In genomic region chr3:130090681-130091080, GRCh38 we compare ENCODE assay signal across 8 cellular contexts. TPM values are rescaled to one million over a fixed set of nuclear protein-coding genes. Genes with fewer than 3 reads are reported as not detected.
A peak's percentile ranks its signal among the peaks of the same experiment; 100 is the strongest.
DNase-seq lines count a peak whose midpoint lies in the region; TF ChIP-seq lines count a peak whose summit lies in the region.
"Not testable (repeated sequence)": the region's sequence is repeated elsewhere in the genome, so short reads cannot be mapped to it uniquely, and the experiment has no call there.
"Had no signal": no experiment of that assay in that cellular context is flagged by ENCODE, and none has a peak within 500 bp of the region (broad histone marks: within the 10 kb centered on the region; RNA-seq: fewer than 3 reads in every experiment).

No MANE protein-coding gene starts in this region.

- H3K4me3 ChIP-seq in cardiac muscle cell: not testable (repeated sequence)

- H3K4me1 Mint-ChIP-seq in chondrocyte (ENCODE audit: low read depth): not testable (repeated sequence)

- not testable (repeated sequence) for H3K27ac ChIP-seq in cardiac muscle cell

- not testable (repeated sequence) for H3K9me3 Mint-ChIP-seq in chondrocyte (ENCODE audit: low read depth)

- TF ChIP-seq CTCF in chondrocyte (IDR thresholded peaks at IDR 0.05): peak; percentile 26
- peak; percentile 5 for TF ChIP-seq CTCF in cardiac muscle cell (IDR thresholded peaks at IDR 0.05; ENCODE audit: low read depth, low read length)

- not testable (repeated sequence) for H3K4me3 Mint-ChIP-seq in chondrocyte (ENCODE audit: unreplicated experiment)

- peak; percentile 17; the same call in 1 of the 2 replicates for TF ChIP-seq RAD21 in Ishikawa (IDR thresholded peaks at IDR 0.05; ENCODE audit: low read depth)

- H3K9me3 ChIP-seq in cardiac muscle cell (ENCODE audit: low read depth): not testable (repeated sequence)

- H3K27me3 ChIP-seq in cardiac muscle cell: not testable (repeated sequence)

- DNase-seq in EH (ENCODE audit: low read depth) (peak; percentile 25), NCI-H82 (lab: John Stamatoyannopoulos, UW) (peak; percentile 29), RPMI7951 (ENCODE audit: low read depth) (peak; percentile 5)
- not testable (repeated sequence) for DNase-seq in chondrocyte (ENCODE audit: low spot score); cardiac muscle cell (ENCODE audit: low read depth in 1 of 2, low spot score in 1 of 2)

- H3K4me1 ChIP-seq in cardiac muscle cell (ENCODE audit: low read depth): not testable (repeated sequence)

- not testable (repeated sequence) for H3K27ac Mint-ChIP-seq in chondrocyte (ENCODE audit: unreplicated experiment)

- H3K27me3 Mint-ChIP-seq in chondrocyte (ENCODE audit: low read depth): not testable (repeated sequence)

- not testable (repeated sequence) for H3K36me3 Mint-ChIP-seq in chondrocyte (ENCODE audit: low read depth)

- not testable (repeated sequence) for TF ChIP-seq EP300 in Ishikawa (IDR thresholded peaks at IDR 0.05; ENCODE audit: borderline replicate concordance)

- not testable (repeated sequence) for H3K36me3 ChIP-seq in cardiac muscle cell

RNA-seq across cellular contexts. Expression of gene ALG1L2, which starts 9.1 kb away (rescaled TPM):
- not detected in 2 replicates for total RNA-seq in RPMI7951 (2014; rRNA removed; shearing (Covaris generic))
- total RNA-seq in chondrocyte (0.82 to 1.3 TPM in 2 of 3 replicates, not detected in the other), cardiac muscle cell (not detected in 2 replicates)
- polyA plus RNA-seq in cardiac muscle cell: 2.6 and 3.4 TPM in 2 replicates
- total RNA-seq: H4 had no signal
- polyA plus RNA-seq: A549 had no signal
